4 cellular contexts compared by ENCODE assay signal in the genomic region with DNA sequence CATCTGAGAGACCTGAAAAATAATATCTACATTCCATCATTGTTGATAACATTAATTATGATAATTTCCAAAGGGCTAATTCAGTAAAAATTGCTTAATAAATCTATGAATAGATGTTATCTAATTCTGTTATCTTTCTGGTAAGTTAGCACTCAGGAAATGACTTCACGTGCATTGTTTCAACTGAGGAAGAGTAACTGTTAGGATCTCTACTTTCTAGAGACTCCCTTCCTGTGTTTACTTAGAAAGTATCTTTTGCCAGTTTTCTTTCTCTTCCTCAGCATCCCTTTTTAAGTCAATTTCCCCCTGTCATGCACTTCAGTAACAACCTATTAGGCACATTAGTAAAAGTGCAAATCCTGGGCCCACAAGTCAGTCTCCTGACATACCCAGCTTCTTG. TPM values are rescaled to one million over a fixed set of nuclear protein-coding genes. Genes with fewer than 3 reads are reported as not detected.
DNase-seq lines count a peak whose midpoint lies in the region; ATAC-seq and TF ChIP-seq lines count a peak whose summit lies in the region.
"Not testable (repeated sequence)": the region's sequence is repeated elsewhere in the genome, so short reads cannot be mapped to it uniquely, and the experiment has no call there.

No MANE protein-coding gene starts in this region.

- ATAC-seq in CD4-positive, alpha-beta T cell (ENCODE audit: poor library complexity) = peak; percentile 69
- peak; percentile 53 for ATAC-seq in T-helper 17 cell
- peak; percentile 37 for ATAC-seq in naive thymus-derived CD4-positive, alpha-beta T cell

- not testable (repeated sequence) for H3K9me3 Mint-ChIP-seq in CD4-positive, alpha-beta T cell; naive thymus-derived CD4-positive, alpha-beta T cell

- H3K4me3 ChIP-seq in naive thymus-derived CD4-positive, alpha-beta T cell (ENCODE audit: low read length) = not testable (repeated sequence)

- not testable (repeated sequence) for H3K27ac ChIP-seq in CD4-positive, alpha-beta T cell (ENCODE audit: low read depth, low read length); naive thymus-derived CD4-positive, alpha-beta T cell (ENCODE audit: low read depth, low read length)
- peak overlapping the region; percentile 48 for H3K27ac ChIP-seq in KOPT-K1 (ENCODE audit: low read depth, low read length, poor library complexity, severe bottlenecking)

- not testable (repeated sequence) for H3K27me3 Mint-ChIP-seq in CD4-positive, alpha-beta T cell; T-helper 17 cell; naive thymus-derived CD4-positive, alpha-beta T cell

- intact Hi-C loops in CD4-positive, alpha-beta T cell (cut with DNase I, micrococcal nuclease); naive thymus-derived CD4-positive, alpha-beta T cell (cut with micrococcal nuclease): not testable (repeated sequence)

- not testable (repeated sequence) for H3K9me3 ChIP-seq in CD4-positive, alpha-beta T cell (ENCODE audit: control insufficient read depth, low read length); KOPT-K1 (ENCODE audit: insufficient read depth, low read length, poor library complexity, severe bottlenecking); T-helper 17 cell (ENCODE audit: control insufficient read depth, low read length, poor library complexity, severe bottlenecking); naive thymus-derived CD4-positive, alpha-beta T cell (ENCODE audit: control insufficient read depth in 2 of 3, low read length in 3 of 3)

- H3K36me3 ChIP-seq in KOPT-K1 (ENCODE audit: insufficient read depth, low read length); naive thymus-derived CD4-positive, alpha-beta T cell (ENCODE audit: control insufficient read depth in 2 of 3, insufficient read depth in 3 of 3, low read length in 3 of 3): not testable (repeated sequence)

- not testable (repeated sequence) for H3K4me3 Mint-ChIP-seq in CD4-positive, alpha-beta T cell; T-helper 17 cell; naive thymus-derived CD4-positive, alpha-beta T cell

- not testable (repeated sequence) for H3K36me3 Mint-ChIP-seq in CD4-positive, alpha-beta T cell (ENCODE audit: low read depth); T-helper 17 cell (ENCODE audit: low read depth); naive thymus-derived CD4-positive, alpha-beta T cell

- not testable (repeated sequence) for H3K4me1 Mint-ChIP-seq in CD4-positive, alpha-beta T cell (ENCODE audit: low read depth); T-helper 17 cell; naive thymus-derived CD4-positive, alpha-beta T cell

- TF ChIP-seq CTCF in CD4-positive, alpha-beta T cell (IDR thresholded peaks at IDR 0.05) = not testable (repeated sequence)

- not testable (repeated sequence) for H3K27ac Mint-ChIP-seq in CD4-positive, alpha-beta T cell; T-helper 17 cell; naive thymus-derived CD4-positive, alpha-beta T cell

- DNase-seq in CD4-positive, alpha-beta T cell; T-helper 17 cell; naive thymus-derived CD4-positive, alpha-beta T cell: not testable (repeated sequence)

- POLR2A ChIA-PET in CD4-positive, alpha-beta T cell (lab: Charles Lee); naive thymus-derived CD4-positive, alpha-beta T cell (lab: Charles Lee): not testable (repeated sequence)

- CTCF ChIA-PET in CD4-positive, alpha-beta T cell (lab: Charles Lee); naive thymus-derived CD4-positive, alpha-beta T cell (lab: Charles Lee): not testable (repeated sequence)

- not testable (repeated sequence) for H3K27me3 ChIP-seq in CD4-positive, alpha-beta T cell (ENCODE audit: control insufficient read depth, insufficient read depth, low read length); naive thymus-derived CD4-positive, alpha-beta T cell (ENCODE audit: control insufficient read depth in 2 of 2, insufficient read depth in 2 of 2, low read length in 2 of 2)

- not testable (repeated sequence) for H3K4me1 ChIP-seq in naive thymus-derived CD4-positive, alpha-beta T cell (ENCODE audit: control insufficient read depth in 2 of 2, insufficient read depth in 2 of 2, low read length in 2 of 2)

RNA-seq across cellular contexts. Expression of a gene that starts 9.5 kb away (rescaled TPM):
- total RNA-seq in CD4-positive, alpha-beta T cell = 10 to 100 TPM; 38.8 to 40.9 TPM
- 10 to 100 TPM; 41.3 to 43.5 TPM for total RNA-seq in T-helper 17 cell
- 10 to 100 TPM; 30.9 to 98.5 (median 48.3) TPM for total RNA-seq in naive thymus-derived CD4-positive, alpha-beta T cell
- polyA plus RNA-seq in naive thymus-derived CD4-positive, alpha-beta T cell = 1 to 10 TPM; 1.7 to 4.4 TPM
